In genomic region chr17:47801906-47802305, GRCh38 we compare ENCODE assay signal across 18 cellular contexts. TPM values are rescaled to one million over a fixed set of nuclear protein-coding genes. Genes with fewer than 3 reads are reported as not detected.
"Had no signal": no experiment of that assay in that cellular context is flagged by ENCODE, and none has a peak within 500 bp of the region (broad histone marks: within the 10 kb centered on the region; RNA-seq: fewer than 3 reads in every experiment).

No MANE protein-coding gene starts in this region.

- H3K4me3 Mint-ChIP-seq: dendritic cell treated with granulocyte-macrophage colony-stimulating factor and Interleukin-4, amounts not matched to agents 40 ng/mL and 50 ng/mL, for 4 days; memory B cell; mesothelial cell of epicardium; natural killer cell; neural crest cell; stimulated activated effector memory CD8-positive, alpha-beta T cell treated with anti-CD3 and anti-CD28 coated beads, Interleukin-12 subunit alpha, Interleukin-12 subunit beta, amount 100 ng/mL, for 72 hours; stimulated activated naive CD8-positive, alpha-beta T cell treated with anti-CD3 and anti-CD28 coated beads, Interleukin-15, Interleukin-2, amounts not matched to agents 100 ng/mL and 50 ng/mL, for 24 hours had no signal

- H3K9me3 ChIP-seq: esophagus squamous epithelium, gastroesophageal sphincter, left ventricle myocardium inferior, lower lobe of right lung, tibial artery had no signal

- H3K4me1 ChIP-seq: esophagus squamous epithelium, gastroesophageal sphincter, lower lobe of right lung had no signal

- ATAC-seq: gastroesophageal sphincter had no signal

- H3K4me3 ChIP-seq: esophagus squamous epithelium, gastroesophageal sphincter, left ventricle myocardium inferior, lower lobe of right lung, tibial artery had no signal

- H3K36me3 ChIP-seq: left ventricle myocardium inferior had no signal

- H3K27ac Mint-ChIP-seq: dendritic cell treated with granulocyte-macrophage colony-stimulating factor and Interleukin-4, amounts not matched to agents 40 ng/mL and 50 ng/mL, for 4 days; memory B cell; mesothelial cell of epicardium; stimulated activated effector memory CD8-positive, alpha-beta T cell treated with anti-CD3 and anti-CD28 coated beads, Interleukin-12 subunit alpha, Interleukin-12 subunit beta, amount 100 ng/mL, for 72 hours; stimulated activated naive CD8-positive, alpha-beta T cell treated with anti-CD3 and anti-CD28 coated beads, Interleukin-15, Interleukin-2, amounts not matched to agents 100 ng/mL and 50 ng/mL, for 24 hours had no signal

- H3K27ac ChIP-seq: esophagus squamous epithelium, gastroesophageal sphincter, left ventricle myocardium inferior, lower lobe of right lung, tibial artery had no signal

- H3K36me3 Mint-ChIP-seq: natural killer cell had no signal

- DNase-seq: esophagus squamous epithelium, left cardiac atrium, left ventricle myocardium inferior, lower lobe of right lung, natural killer cell, tibial artery had no signal

- FAIRE-seq: colon, small intestine had no signal

- H3K9me3 Mint-ChIP-seq: dendritic cell treated with granulocyte-macrophage colony-stimulating factor and Interleukin-4, amounts not matched to agents 40 ng/mL and 50 ng/mL, for 4 days; memory B cell; mesothelial cell of epicardium; natural killer cell; neural crest cell; stimulated activated effector memory CD8-positive, alpha-beta T cell treated with anti-CD3 and anti-CD28 coated beads, Interleukin-12 subunit alpha, Interleukin-12 subunit beta, amount 100 ng/mL, for 72 hours; stimulated activated naive CD8-positive, alpha-beta T cell treated with anti-CD3 and anti-CD28 coated beads, Interleukin-15, Interleukin-2, amounts not matched to agents 100 ng/mL and 50 ng/mL, for 24 hours had no signal

- H3K4me1 Mint-ChIP-seq: memory B cell; mesothelial cell of epicardium; natural killer cell; neural crest cell; stimulated activated effector memory CD8-positive, alpha-beta T cell treated with anti-CD3 and anti-CD28 coated beads, Interleukin-12 subunit alpha, Interleukin-12 subunit beta, amount 100 ng/mL, for 72 hours had no signal

RNA-seq across cellular contexts. Expression of gene LRRC46, which starts 29.6 kb away (rescaled TPM):
- total RNA-seq: epithelial cell of proximal tubule, left cardiac atrium, mesothelial cell of epicardium, pulmonary artery endothelial cell, urinary bladder had no signal
